ENCODE assay signal across 21 cellular contexts in the genomic region with DNA sequence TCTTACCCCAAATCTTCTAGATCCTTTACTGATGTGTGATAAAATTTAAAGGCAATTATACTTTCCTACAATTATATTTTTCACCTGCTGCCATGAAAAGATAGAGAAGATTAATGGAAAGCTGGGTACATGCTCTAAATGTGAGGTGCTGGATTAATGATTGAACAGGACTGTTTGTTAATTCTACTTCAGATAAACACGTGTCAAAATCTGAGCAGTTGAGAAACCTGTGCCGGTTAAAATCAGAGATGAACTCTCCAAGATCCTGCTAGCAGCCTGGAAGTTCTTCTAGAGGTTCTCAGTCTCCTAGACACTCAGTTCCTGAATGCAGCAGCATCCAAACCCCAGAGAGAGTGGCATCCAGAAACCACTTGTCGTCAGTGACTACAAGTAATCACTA.
"Had no signal": no experiment of that assay in that cellular context is flagged by ENCODE, and none has a peak within 500 bp of the region (broad histone marks: within the 10 kb centered on the region; RNA-seq: fewer than 3 reads in every experiment).

No MANE protein-coding gene starts in this region.

- H3K4me1 ChIP-seq: lower lobe of right lung had no signal

- H3K36me3 ChIP-seq: esophagus muscularis mucosa, gastroesophageal sphincter, heart left ventricle, left ventricle myocardium inferior, lower lobe of right lung had no signal

- H3K79me2 ChIP-seq: hepatocyte had no signal

- H3K27ac ChIP-seq: coronary artery, dorsolateral prefrontal cortex, esophagus muscularis mucosa, foreskin keratinocyte, gastroesophageal sphincter, heart left ventricle, hepatocyte, left ventricle myocardium inferior, lower lobe of right lung had no signal

- H3K27me3 Mint-ChIP-seq: naive B cell had no signal

- H3K27ac Mint-ChIP-seq: immature natural killer cell, mesothelial cell of epicardium had no signal

- H3K4me2 ChIP-seq: hepatocyte had no signal

- H3K36me3 Mint-ChIP-seq: immature natural killer cell, mesothelial cell of epicardium, naive B cell had no signal

- H3K9me3 ChIP-seq: esophagus muscularis mucosa, gastroesophageal sphincter, heart left ventricle, left ventricle myocardium inferior, lower lobe of right lung, mucosa of descending colon had no signal

- DNase-seq: dermis blood vessel endothelial cell; dorsolateral prefrontal cortex; effector CD4-positive, alpha-beta T cell; effector memory CD4-positive, alpha-beta T cell; foreskin keratinocyte; heart left ventricle; hypothalamus; immature natural killer cell; islet precursor cell; kidney; kidney glomerular epithelial cell; left ventricle myocardium inferior; lower lobe of right lung; mesenchymal stem cell; mucosa of descending colon; naive B cell had no signal

- ATAC-seq: foreskin keratinocyte, gastroesophageal sphincter, heart left ventricle, lower lobe of right lung, mucosa of descending colon had no signal

- H3K27me3 ChIP-seq: dorsolateral prefrontal cortex, esophagus muscularis mucosa, foreskin keratinocyte, gastroesophageal sphincter, heart left ventricle, hepatocyte had no signal

- H3K4me3 Mint-ChIP-seq: immature natural killer cell, mesothelial cell of epicardium, naive B cell had no signal

- H3K4me3 ChIP-seq: coronary artery, dorsolateral prefrontal cortex, esophagus muscularis mucosa, gastroesophageal sphincter, heart left ventricle, hepatocyte, left ventricle myocardium inferior, lower lobe of right lung, mucosa of descending colon had no signal

- H3K4me1 Mint-ChIP-seq: immature natural killer cell had no signal

- H3K9me3 Mint-ChIP-seq: naive B cell had no signal

- H2AFZ ChIP-seq: hepatocyte had no signal
